ENCODE assay signal across 8 cellular contexts in genomic region chr4:2260336-2261109, GRCh38. TPM values are rescaled to one million over a fixed set of nuclear protein-coding genes. Genes with fewer than 3 reads are reported as not detected.
DNase-seq lines count a peak whose midpoint lies in the region; ATAC-seq and TF ChIP-seq lines count a peak whose summit lies in the region.

No MANE protein-coding gene starts in this region.

- H3K27me3 ChIP-seq in BLaER1 (no peaks in the 10 kb centered on the region), esophagus (ENCODE audit: control insufficient read depth in 1 of 2, insufficient read depth in 2 of 2, low read length in 2 of 2) (no peaks in the 10 kb centered on the region)

- peaks cover 16% of the 10 kb centered on the region for H3K4me1 Mint-ChIP-seq in nephron progenitor cell

- H3K27me3 Mint-ChIP-seq in nephron progenitor cell (ENCODE audit: low read depth, poor library complexity), result peaks cover 3% of the 10 kb centered on the region

- H3K9me3 Mint-ChIP-seq in nephron progenitor cell, result no peaks in the 10 kb centered on the region

- CTCF ChIA-PET in RWPE1 (lab: Yijun Ruan, JAX), result no interaction called here

- no peaks in the 10 kb centered on the region for H3K36me3 Mint-ChIP-seq in nephron progenitor cell (ENCODE audit: low read depth)

- TF ChIP-seq CTCF in RWPE1 (conservative IDR thresholded peaks at IDR 0.05; ENCODE audit: low read depth), result no peak
- no peak for TF ChIP-seq CTCF in nephron progenitor cell (IDR thresholded peaks at IDR 0.05)

- H3K4me3 ChIP-seq in BLaER1 (peak overlapping the region; percentile 95), esophagus (ENCODE audit: low read depth in 1 of 2, low read length in 2 of 2) (peak overlapping the region; percentile 80)

- 25 to 28% methylated on average over 19 to 23 of the region's 23 CpGs for WGBS in esophagus, 2 donors

- H3K27ac ChIP-seq in BLaER1, result peak overlapping the region; percentile 90
- H3K27ac ChIP-seq in RWPE1, result peak overlapping the region; percentile 91
- H3K27ac ChIP-seq in esophagus (ENCODE audit: low read depth in 2 of 2, low read length in 1 of 2), result peak overlapping the region; percentile 88 to 93

- H3K36me3 ChIP-seq in BLaER1 (peaks cover 39% of the 10 kb centered on the region), esophagus (ENCODE audit: control insufficient read depth in 2 of 2, insufficient read depth in 2 of 2, low read length in 1 of 2) (peaks cover 0 to 13% of the 10 kb centered on the region in 2 donors)

- peak overlapping the region; percentile 92 for H3K9ac ChIP-seq in BLaER1

- H4K20me1 ChIP-seq in BLaER1, result peaks cover 58% of the 10 kb centered on the region

- POLR2A ChIA-PET in RWPE1 (lab: Yijun Ruan, JAX; ENCODE audit: low non-redundant PET), result no interaction called here

- H3K9me3 ChIP-seq in BLaER1 (no peaks in the 10 kb centered on the region), esophagus (ENCODE audit: control insufficient read depth in 2 of 2, insufficient read depth in 1 of 2, low read depth in 1 of 2, low read length in 1 of 2) (no peaks in the 10 kb centered on the region)

- DNase-seq in RWPE1 (ENCODE audit: low spot score), result no peak
- DNase-seq in nephron progenitor cell, result no peak
- DNase-seq in NOMO-1 (lab: John Stamatoyannopoulos, UW; ENCODE audit: unreplicated experiment in 2 of 2), result no peak

- H3K4me3 Mint-ChIP-seq in nephron progenitor cell, result peak overlapping the region; percentile 74

- H3K4me1 ChIP-seq in BLaER1 (peaks cover 77% of the 10 kb centered on the region), esophagus (ENCODE audit: control insufficient read depth in 2 of 2, insufficient read depth in 2 of 2, low read length in 1 of 2) (peaks cover 24 to 37% of the 10 kb centered on the region in 2 donors)

- no peak for ATAC-seq in GM21786 (IDR thresholded peaks at IDR 0.05; ENCODE audit: unreplicated experiment)
- no peak for ATAC-seq in GM19035 (IDR thresholded peaks at IDR 0.05; ENCODE audit: unreplicated experiment)
- ATAC-seq in GM19023 (IDR thresholded peaks at IDR 0.05; ENCODE audit: unreplicated experiment), result no peak

- H3K27ac Mint-ChIP-seq in nephron progenitor cell, result no peak overlapping the region

- H3K4me2 ChIP-seq in BLaER1, result peak overlapping the region; percentile 98

RNA-seq across cellular contexts. Expression of gene MXD4, which starts 1.4 kb away (rescaled TPM):
- polyA plus RNA-seq in esophagus, result 10 to 100 TPM; 14.5 to 27.2 TPM

RNA-seq across cellular contexts. Expression of gene HAUS3, which starts 18.6 kb away (rescaled TPM):
- 1 to 10 TPM; 5.0 to 8.1 TPM for polyA plus RNA-seq in esophagus

RNA-seq across cellular contexts. Expression of gene POLN, which starts 18.6 kb away (rescaled TPM):
- polyA plus RNA-seq in esophagus, result under 1 TPM; 0.59 to 0.81 TPM
